6 cellular contexts compared by ENCODE assay signal in the genomic region with DNA sequence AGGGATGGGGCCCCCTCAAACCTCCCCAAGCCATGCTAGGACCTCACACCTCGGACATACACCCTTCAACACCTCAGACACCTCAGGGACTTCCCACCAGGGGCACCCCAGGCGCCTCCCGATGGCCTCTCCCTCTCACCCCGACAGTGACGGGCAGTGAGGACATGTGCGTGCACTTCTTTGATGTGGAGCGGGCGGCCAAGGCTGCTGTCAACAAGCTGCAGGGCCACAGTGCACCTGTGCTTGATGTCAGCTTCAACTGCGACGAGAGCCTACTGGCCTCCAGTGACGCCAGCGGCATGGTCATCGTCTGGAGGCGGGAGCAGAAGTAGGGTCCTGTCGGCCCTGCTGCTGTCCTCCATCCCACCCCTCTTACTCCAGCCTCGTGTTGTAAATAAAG.
"Had no signal": no experiment of that assay in that cellular context is flagged by ENCODE, and none has a peak within 500 bp of the region (broad histone marks: within the 10 kb centered on the region; RNA-seq: fewer than 3 reads in every experiment).

No MANE protein-coding gene starts in this region.

- ATAC-seq: HepG2 had no signal

- H3K9ac ChIP-seq: KMS-11 had no signal

- DNase-seq: KBM-7, KG1 had no signal

- H3K4me2 ChIP-seq: KMS-11 had no signal

- FAIRE-seq: HepG2, HTR-8/SVneo had no signal

- H3K27ac ChIP-seq: HL-60, KMS-11 had no signal
